ENCODE assay signal across 8 cellular contexts in genomic region chr19:48835734-48836088, GRCh38. TPM values are rescaled to one million over a fixed set of nuclear protein-coding genes. Genes with fewer than 3 reads are reported as not detected.
A peak's percentile ranks its signal among the peaks of the same experiment; 100 is the strongest.
DNase-seq lines count a peak whose midpoint lies in the region; ATAC-seq, FAIRE-seq and TF ChIP-seq lines count a peak whose summit lies in the region.

No MANE protein-coding gene starts in this region.

- peak; percentile 91 for TF ChIP-seq CTCF in choroid plexus epithelial cell (conservative IDR thresholded peaks at IDR 0.05; ENCODE audit: low read depth, low read length)

- ATAC-seq in HG03159 (IDR thresholded peaks at IDR 0.05; ENCODE audit: unreplicated experiment) (peak; percentile 66), HG02623 (IDR thresholded peaks at IDR 0.05; ENCODE audit: unreplicated experiment) (no peak)

- TF ChIP-seq POLR2A in GM12892 (IDR thresholded peaks at IDR 0.05; ENCODE audit: low read depth, low read length) = no peak

- FAIRE-seq in GM12892 (lab: Jason Lieb, UNC) = peak; percentile 97

- DNase-seq in GM12892 (ENCODE audit: insufficient read length) = peak; percentile 85
- DNase-seq in NCI-H460 (ENCODE audit: extremely low read depth, low read depth) = peak; percentile 84
- peak; percentile 87 for DNase-seq in activated CD4-positive, alpha-beta T cell treated with anti-CD3 and anti-CD28 coated beads for 1 hour
- DNase-seq in choroid plexus epithelial cell (ENCODE audit: low read depth) = peak; percentile 90
- DNase-seq in kidney tubule cell (ENCODE audit: low spot score) = peak; percentile 84
- DNase-seq in stimulated activated CD4-positive, alpha-beta T cell treated with anti-CD3 and anti-CD28 coated beads, Interleukin-1b, Interleukin-23, amount 100 ng/mL, for 1 hour (ENCODE audit: low read depth in 2 of 2) = peak; percentile 87 to 88

- peak overlapping the region; percentile 74 for H3K4me3 ChIP-seq in choroid plexus epithelial cell (ENCODE audit: low read depth, low read length)

RNA-seq across cellular contexts. Expression of gene HSD17B14, which starts 0.6 kb away (rescaled TPM):
- polyA plus RNA-seq in GM12892 (2012; ENCODE audit: missing spikeins) = 6.3 TPM
- 1.6 and 2.0 TPM in 2 replicates for total RNA-seq in NCI-H460 (2014; rRNA removed; shearing (Covaris generic))
- polyA plus RNA-seq in NCI-H460 (2014; cell fraction: nucleus; rRNA removed) = 0.19 and 2.1 TPM in 2 replicates

RNA-seq across cellular contexts. Expression of gene BCAT2, which starts 24.9 kb away (rescaled TPM):
- polyA plus RNA-seq in GM12892 (2012; ENCODE audit: missing spikeins) = 29.2 TPM
- total RNA-seq in NCI-H460 (2014; rRNA removed; shearing (Covaris generic)) = 27.6 and 31.2 TPM in 2 replicates
- polyA plus RNA-seq in NCI-H460 (2014; cell fraction: nucleus; rRNA removed) = 56.8 and 67.1 TPM in 2 replicates

RNA-seq across cellular contexts. Expression of gene PLEKHA4, which starts 32.7 kb away (rescaled TPM):
- polyA plus RNA-seq in GM12892 (2012; ENCODE audit: missing spikeins) = 2.3 TPM
- 0.58 and 1.2 TPM in 2 replicates for total RNA-seq in NCI-H460 (2014; rRNA removed; shearing (Covaris generic))
- 0.04 and 5.1 TPM in 2 replicates for polyA plus RNA-seq in NCI-H460 (2014; cell fraction: nucleus; rRNA removed)

RNA-seq across cellular contexts. Expression of gene PPP1R15A, which starts 36.5 kb away (rescaled TPM):
- polyA plus RNA-seq in GM12892 (2012; ENCODE audit: missing spikeins) = 69.7 TPM
- 83.3 and 85.6 TPM in 2 replicates for total RNA-seq in NCI-H460 (2014; rRNA removed; shearing (Covaris generic))
- 13.4 and 16.2 TPM in 2 replicates for polyA plus RNA-seq in NCI-H460 (2014; cell fraction: nucleus; rRNA removed)
